Comparison of ENCODE assay signal across 17 cellular contexts in genomic region chr1:58190614-58191013, GRCh38.
DNase-seq lines count a peak whose midpoint lies in the region; ATAC-seq and TF ChIP-seq lines count a peak whose summit lies in the region.
"Had no signal": no experiment of that assay in that cellular context is flagged by ENCODE, and none has a peak within 500 bp of the region (broad histone marks: within the 10 kb centered on the region; RNA-seq: fewer than 3 reads in every experiment).

No MANE protein-coding gene starts in this region.

- intact Hi-C loops in Right ventricle myocardium inferior (cut with DNase I), result no loop called here
- intact Hi-C loops in heart right ventricle (cut with DNase I), result no loop called here
- intact Hi-C loops in transverse colon (cut with DNase I; ENCODE audit: low total_unique reads), result no loop called here

- H3K18ac ChIP-seq in trophoblast cell (ENCODE audit: low read length), result no peak overlapping the region

- no peak overlapping the region for H2AFZ ChIP-seq in trophoblast cell (ENCODE audit: insufficient read depth, low read length, poor library complexity)
- H2AFZ ChIP-seq: GM23338 had no signal

- no peaks in the 10 kb centered on the region for H3K27me3 ChIP-seq in right atrium auricular region
- H3K27me3 ChIP-seq in heart right ventricle, result no peaks in the 10 kb centered on the region
- no peaks in the 10 kb centered on the region for H3K27me3 ChIP-seq in trophoblast cell (ENCODE audit: insufficient read depth, low read length)
- H3K27me3 ChIP-seq in transverse colon, result no peaks in the 10 kb centered on the region

- H4K91ac ChIP-seq in trophoblast cell (ENCODE audit: low read depth, low read length), result no peak overlapping the region

- no peak overlapping the region for H4K8ac ChIP-seq in trophoblast cell (ENCODE audit: low read depth, low read length)

- H2AK5ac ChIP-seq in trophoblast cell (ENCODE audit: low read length), result no peak overlapping the region

- H3K9ac ChIP-seq in trophoblast cell (ENCODE audit: low read length), result peak overlapping the region; percentile 69

- no peak overlapping the region for H3K4ac ChIP-seq in trophoblast cell (ENCODE audit: low read depth, low read length)

- no peak for TF ChIP-seq EP300 in transverse colon (IDR thresholded peaks at IDR 0.05; ENCODE audit: low read depth)

- ATAC-seq in Right ventricle myocardium inferior (peak; percentile 65), heart right ventricle (peak; percentile 46 to 89 (median 76))
- ATAC-seq: GM23338 had no signal

- TF ChIP-seq CTCF in right atrium auricular region (IDR thresholded peaks at IDR 0.05) (no peak), heart right ventricle (IDR thresholded peaks at IDR 0.05) (no peak), transverse colon (IDR thresholded peaks at IDR 0.05) (no peak)

- DNase-seq in Right ventricle myocardium inferior (ENCODE audit: missing footprints) (no peak), right atrium auricular region (ENCODE audit: low spot score) (no peak), NCI-H2227 (lab: John Stamatoyannopoulos, UW; ENCODE audit: unreplicated experiment) (peak; percentile 42), heart right ventricle (peak in 1 of 2 donors; percentile 15), trophoblast cell (no peak), GF-D8 (lab: John Stamatoyannopoulos, UW) (no peak), transverse colon (no peak), SIG-M5 (lab: John Stamatoyannopoulos, UW) (no peak)
- DNase-seq: HCEC 1CT, NCI-H1436 treated with DMSO at 0.1 percent for 48 hours, NCI-H2081 treated with DMSO at 0.1 percent for 48 hours, NCI-H446, NCI-H69, OCI-M1 had no signal

- H3K9me3 ChIP-seq in right atrium auricular region (no peaks in the 10 kb centered on the region), heart right ventricle (no peaks in the 10 kb centered on the region), trophoblast cell (ENCODE audit: insufficient read depth, low read depth, low read length) (no peaks in the 10 kb centered on the region), transverse colon (no peaks in the 10 kb centered on the region)

- no peak overlapping the region for H2BK120ac ChIP-seq in trophoblast cell (ENCODE audit: insufficient read depth, low read length, poor library complexity)

- no peak overlapping the region for H3K23ac ChIP-seq in trophoblast cell (ENCODE audit: low read length)

- H3K79me2 ChIP-seq in trophoblast cell (ENCODE audit: control insufficient read depth, insufficient read depth, low read length, poor library complexity), result no peaks in the 10 kb centered on the region

- in situ Hi-C loops in transverse colon (cut with MboI; ENCODE audit: low pct_ligation_motif_present in 1 of 4, low pct_unique_long_range_greater_than_20kb in 1 of 4, low sequenced_read_pairs in 3 of 4), result no loop called here

- no peak overlapping the region for H3K4me2 ChIP-seq in trophoblast cell (ENCODE audit: low read length)
- H3K4me2 ChIP-seq: GM23338 had no signal

- H3K4me3 ChIP-seq in right atrium auricular region (no peak overlapping the region), heart right ventricle (no peak overlapping the region), trophoblast cell (ENCODE audit: low read depth, low read length) (no peak overlapping the region), transverse colon (no peak overlapping the region)
- H3K4me3 ChIP-seq: GM23338 had no signal

- H3K27ac ChIP-seq in right atrium auricular region (peak overlapping the region in 1 of 2 donors; percentile 58), heart right ventricle (peak overlapping the region in 7 of 10 donors; percentile 10 to 63 (median 53)), trophoblast cell (ENCODE audit: low read depth, low read length) (no peak overlapping the region), transverse colon (no peak overlapping the region)
- H3K27ac ChIP-seq: C4-2B, HL-60 had no signal

- H3K36me3 ChIP-seq in right atrium auricular region (no peaks in the 10 kb centered on the region), heart right ventricle (no peaks in the 10 kb centered on the region), trophoblast cell (ENCODE audit: control insufficient read depth in 1 of 2, insufficient read depth in 2 of 2, low read length in 2 of 2) (no peaks in the 10 kb centered on the region), transverse colon (no peaks in the 10 kb centered on the region)

- no peak overlapping the region for H2BK12ac ChIP-seq in trophoblast cell (ENCODE audit: low read length)

- no peak overlapping the region for H3K14ac ChIP-seq in trophoblast cell (ENCODE audit: low read length)

- H2BK5ac ChIP-seq in trophoblast cell (ENCODE audit: low read depth, low read length, poor library complexity), result no peak overlapping the region

- no peak for TF ChIP-seq POLR2A in transverse colon (IDR thresholded peaks at IDR 0.05)

- peaks cover 0 to 11% of the 10 kb centered on the region in 2 donors for H3K4me1 ChIP-seq in right atrium auricular region
- H3K4me1 ChIP-seq in heart right ventricle, result peaks cover 0 to 21% (median 10%) of the 10 kb centered on the region in 9 donors
- no peaks in the 10 kb centered on the region for H3K4me1 ChIP-seq in trophoblast cell (ENCODE audit: control insufficient read depth in 1 of 2, insufficient read depth in 2 of 2, low read length in 2 of 2)
- H3K4me1 ChIP-seq in transverse colon, result no peaks in the 10 kb centered on the region

- WGBS in heart right ventricle, 2 donors, result 19 to 31% methylated on average over 8 of the region's 8 CpGs
- WGBS in trophoblast cell (ENCODE audit: extremely low coverage, insufficient coverage, insufficient read length), result no CpG with 5 or more reads among the region's 8 CpGs
- 75 to 80% methylated on average over 1 to 8 of the region's 8 CpGs for whole genome bisulfite sequencing in transverse colon (ENCODE audit: low coverage in 1 of 2), 2 donors

- H4K12ac ChIP-seq in trophoblast cell (ENCODE audit: low read depth, low read length), result no peak overlapping the region

- H3K79me1 ChIP-seq in trophoblast cell (ENCODE audit: low read length), result no peaks in the 10 kb centered on the region

Comparison
In these comparisons a context has a peak if more than half of its experiments do, and no peak if none do; other contexts are left out.
1. H3K27ac ChIP-seq: peak in heart right ventricle (7 of 10); none in trophoblast cell (single experiment) and transverse colon (0 of 4).